1 cellular context compared by ENCODE assay signal in the genomic region with DNA sequence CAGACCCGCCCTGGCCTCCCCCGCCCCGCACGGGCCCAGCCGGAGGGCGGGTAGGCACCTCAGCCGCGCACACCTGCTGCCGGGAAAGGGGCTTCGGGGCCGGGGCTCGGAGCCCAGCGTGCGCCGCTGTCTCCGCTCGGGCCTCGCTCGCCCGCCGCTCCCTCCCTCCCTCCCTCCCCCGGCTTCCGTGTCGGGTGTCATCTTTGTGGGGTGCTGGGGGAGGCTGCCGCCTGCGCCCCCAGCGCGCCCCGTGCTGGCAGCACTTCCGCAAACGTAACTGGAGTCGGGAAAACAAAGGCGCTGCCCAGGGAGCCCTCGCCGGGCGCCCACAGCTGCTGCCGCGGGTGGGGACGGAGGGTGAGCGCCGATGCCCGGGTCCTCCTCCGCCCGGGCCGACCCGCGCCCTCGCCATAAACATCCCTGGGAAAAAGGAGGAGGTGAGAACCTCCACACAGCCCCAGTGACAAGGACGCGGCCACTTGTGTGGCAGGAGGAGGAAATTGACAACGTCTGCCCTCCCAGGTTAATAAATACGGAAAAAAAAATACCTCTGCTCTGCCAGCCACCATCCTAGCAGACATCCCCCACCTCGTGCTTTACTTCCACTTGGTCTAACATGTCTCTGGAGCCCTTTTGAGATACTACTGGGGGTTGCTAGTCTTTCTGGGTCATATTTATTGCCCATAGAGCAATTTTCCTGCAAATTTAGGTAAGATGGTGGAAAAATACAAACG.
TF ChIP-seq lines count a peak whose summit lies in the region.

No MANE protein-coding gene starts in this region.

TF ChIP-seq in HepG2, 621 proteins besides CTCF, POLR2A, EP300 and RAD21 (continued from another document):
- no peak for TF ChIP-seq ZNF607 (CRISPR knock-in tag; IDR thresholded peaks at IDR 0.05; ENCODE audit: borderline replicate concordance)
- no peak for TF ChIP-seq ZNF354B (CRISPR knock-in tag; IDR thresholded peaks at IDR 0.05)
- no peak for TF ChIP-seq REPIN1 (CRISPR knock-in tag; IDR thresholded peaks at IDR 0.05; ENCODE audit: borderline replicate concordance, low read depth)
- TF ChIP-seq ZNF142 (CRISPR knock-in tag; IDR thresholded peaks at IDR 0.05), result no peak
- no peak for TF ChIP-seq REXO4 (CRISPR knock-in tag; IDR thresholded peaks at IDR 0.05; ENCODE audit: borderline replicate concordance)
- no peak for TF ChIP-seq ZNF274 (CRISPR knock-in tag; IDR thresholded peaks at IDR 0.05)
